1 cellular context compared by ENCODE assay signal in the genomic region with DNA sequence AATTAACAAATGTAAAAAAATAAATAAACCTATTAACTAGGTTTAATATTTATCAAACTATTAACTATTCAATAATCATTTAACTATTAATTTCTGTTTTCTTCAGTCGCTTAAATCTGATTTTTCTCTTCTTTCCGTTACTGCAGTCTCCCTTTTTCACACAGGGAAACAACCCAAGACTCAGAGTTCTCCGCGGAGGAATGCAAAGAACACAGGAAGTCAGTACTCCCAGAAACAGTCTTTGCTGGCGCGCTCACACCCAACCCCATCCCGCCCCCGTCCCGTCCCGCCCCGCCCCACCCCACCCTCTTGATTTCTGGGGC.
A peak's percentile ranks its signal among the peaks of the same experiment; 100 is the strongest.
TF ChIP-seq lines count a peak whose summit lies in the region.

No MANE protein-coding gene starts in this region.

TF ChIP-seq in K562, 482 proteins besides CTCF, POLR2A, EP300 and RAD21:
- no peak for TF ChIP-seq KHSRP (IDR thresholded peaks at IDR 0.05)
- no peak for TF ChIP-seq RBM39 (optimal IDR thresholded peaks at IDR 0.05; ENCODE audit: low read depth, low read length)
- TF ChIP-seq ZNF507 (tag; conservative IDR thresholded peaks at IDR 0.05) = no peak
- no peak for TF ChIP-seq GABPB2 (CRISPR knock-in tag; conservative IDR thresholded peaks at IDR 0.05)
- peak; percentile 1 for TF ChIP-seq TAF1 (IDR thresholded peaks at IDR 0.05; ENCODE audit: control insufficient read depth, extremely low read depth, insufficient read depth, low read length, severe bottlenecking)
- TF ChIP-seq NR2C1 (IDR thresholded peaks at IDR 0.05) = no peak
- TF ChIP-seq NR2C1 (tag; IDR thresholded peaks at IDR 0.05) = no peak
- TF ChIP-seq STAT5B (CRISPR knock-in tag; IDR thresholded peaks at IDR 0.05) = no peak
- TF ChIP-seq HDAC3 (IDR thresholded peaks at IDR 0.05; ENCODE audit: borderline replicate concordance, partially characterized antibody) = no peak
- 0 out of 2 replicates have a peak, but pooled peaks have one; percentile 88 for TF ChIP-seq GABPA (tag; conservative IDR thresholded peaks at IDR 0.05; ENCODE audit: low read depth)
- TF ChIP-seq ZNF23 (CRISPR knock-in tag; IDR thresholded peaks at IDR 0.05) = no peak
- peak; percentile 68 for TF ChIP-seq POLR2H (tag; IDR thresholded peaks at IDR 0.05; ENCODE audit: low read depth)
- TF ChIP-seq ZFP30 (CRISPR knock-in tag; IDR thresholded peaks at IDR 0.05; ENCODE audit: borderline replicate concordance) = no peak
- no peak for TF ChIP-seq GABPB1 (CRISPR knock-in tag; IDR thresholded peaks at IDR 0.05)
- TF ChIP-seq, protein P1, sequence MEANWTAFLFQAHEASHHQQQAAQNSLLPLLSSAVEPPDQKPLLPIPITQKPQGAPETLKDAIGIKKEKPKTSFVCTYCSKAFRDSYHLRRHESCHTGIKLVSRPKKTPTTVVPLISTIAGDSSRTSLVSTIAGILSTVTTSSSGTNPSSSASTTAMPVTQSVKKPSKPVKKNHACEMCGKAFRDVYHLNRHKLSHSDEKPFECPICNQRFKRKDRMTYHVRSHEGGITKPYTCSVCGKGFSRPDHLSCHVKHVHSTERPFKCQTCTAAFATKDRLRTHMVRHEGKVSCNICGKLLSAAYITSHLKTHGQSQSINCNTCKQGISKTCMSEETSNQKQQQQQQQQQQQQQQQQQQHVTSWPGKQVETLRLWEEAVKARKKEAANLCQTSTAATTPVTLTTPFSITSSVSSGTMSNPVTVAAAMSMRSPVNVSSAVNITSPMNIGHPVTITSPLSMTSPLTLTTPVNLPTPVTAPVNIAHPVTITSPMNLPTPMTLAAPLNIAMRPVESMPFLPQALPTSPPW (CRISPR knock-in tag; IDR thresholded peaks at IDR 0.05) = peak; percentile 85; the same call in 1 of the 2 replicates
